Comparison of ENCODE assay signal across 2 cellular contexts in the genomic region with DNA sequence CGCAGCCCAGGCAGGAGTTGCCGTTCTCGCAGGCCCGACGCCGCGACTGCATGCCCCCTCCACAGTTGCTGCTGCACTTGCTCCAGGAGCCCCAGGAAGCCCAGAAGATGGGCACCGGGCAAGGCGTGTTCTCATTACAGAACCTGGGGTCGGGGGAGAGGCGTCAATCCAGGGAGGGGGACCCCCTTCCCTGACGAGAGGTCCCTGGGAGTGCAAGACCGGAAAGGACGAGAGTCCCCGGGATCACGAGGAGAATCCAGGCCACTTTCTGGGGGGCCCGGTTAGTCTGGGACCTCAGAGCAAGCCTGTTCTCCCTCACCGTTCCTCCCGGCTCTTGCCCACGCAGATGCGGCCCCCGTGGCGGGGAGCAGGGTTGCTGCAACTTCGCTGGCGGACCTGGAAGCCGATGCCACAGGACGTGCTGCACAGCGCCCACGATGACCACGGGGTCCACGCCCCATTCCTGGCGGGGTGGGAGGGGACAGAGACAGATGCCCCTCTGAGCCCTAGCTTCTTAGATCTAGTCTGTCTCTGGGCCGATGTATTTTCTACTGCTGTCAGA.
TF ChIP-seq lines count a peak whose summit lies in the region.

No MANE protein-coding gene starts in this region.

TF ChIP-seq in SK-N-SH, 30 proteins besides CTCF, POLR2A, EP300 and RAD21 (continued from another document):
- TF ChIP-seq NRF1 (IDR thresholded peaks at IDR 0.05; ENCODE audit: low read depth, low read length) (no peak), JUND (IDR thresholded peaks at IDR 0.05) (no peak), MXI1 (IDR thresholded peaks at IDR 0.05; ENCODE audit: low read depth, low read length) (no peak), FOXJ3 (CRISPR knock-in tag; IDR thresholded peaks at IDR 0.05) (no peak), GATA2 (CRISPR knock-in tag; IDR thresholded peaks at IDR 0.05) (no peak)
- TF ChIP-seq, protein P1, sequence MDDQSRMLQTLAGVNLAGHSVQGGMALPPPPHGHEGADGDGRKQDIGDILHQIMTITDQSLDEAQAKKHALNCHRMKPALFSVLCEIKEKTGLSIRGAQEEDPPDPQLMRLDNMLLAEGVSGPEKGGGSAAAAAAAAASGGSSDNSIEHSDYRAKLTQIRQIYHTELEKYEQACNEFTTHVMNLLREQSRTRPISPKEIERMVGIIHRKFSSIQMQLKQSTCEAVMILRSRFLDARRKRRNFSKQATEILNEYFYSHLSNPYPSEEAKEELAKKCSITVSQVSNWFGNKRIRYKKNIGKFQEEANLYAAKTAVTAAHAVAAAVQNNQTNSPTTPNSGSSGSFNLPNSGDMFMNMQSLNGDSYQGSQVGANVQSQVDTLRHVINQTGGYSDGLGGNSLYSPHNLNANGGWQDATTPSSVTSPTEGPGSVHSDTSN (IDR thresholded peaks at IDR 0.05) = no peak
- TF ChIP-seq, protein P2, sequence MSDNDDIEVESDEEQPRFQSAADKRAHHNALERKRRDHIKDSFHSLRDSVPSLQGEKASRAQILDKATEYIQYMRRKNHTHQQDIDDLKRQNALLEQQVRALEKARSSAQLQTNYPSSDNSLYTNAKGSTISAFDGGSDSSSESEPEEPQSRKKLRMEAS (IDR thresholded peaks at IDR 0.05; ENCODE audit: low read depth) = no peak
- TF ChIP-seq, protein P3, sequence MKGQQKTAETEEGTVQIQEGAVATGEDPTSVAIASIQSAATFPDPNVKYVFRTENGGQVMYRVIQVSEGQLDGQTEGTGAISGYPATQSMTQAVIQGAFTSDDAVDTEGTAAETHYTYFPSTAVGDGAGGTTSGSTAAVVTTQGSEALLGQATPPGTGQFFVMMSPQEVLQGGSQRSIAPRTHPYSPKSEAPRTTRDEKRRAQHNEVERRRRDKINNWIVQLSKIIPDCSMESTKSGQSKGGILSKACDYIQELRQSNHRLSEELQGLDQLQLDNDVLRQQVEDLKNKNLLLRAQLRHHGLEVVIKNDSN (IDR thresholded peaks at IDR 0.05; ENCODE audit: borderline replicate concordance, low read depth) = no peak
- TF ChIP-seq, protein P4, sequence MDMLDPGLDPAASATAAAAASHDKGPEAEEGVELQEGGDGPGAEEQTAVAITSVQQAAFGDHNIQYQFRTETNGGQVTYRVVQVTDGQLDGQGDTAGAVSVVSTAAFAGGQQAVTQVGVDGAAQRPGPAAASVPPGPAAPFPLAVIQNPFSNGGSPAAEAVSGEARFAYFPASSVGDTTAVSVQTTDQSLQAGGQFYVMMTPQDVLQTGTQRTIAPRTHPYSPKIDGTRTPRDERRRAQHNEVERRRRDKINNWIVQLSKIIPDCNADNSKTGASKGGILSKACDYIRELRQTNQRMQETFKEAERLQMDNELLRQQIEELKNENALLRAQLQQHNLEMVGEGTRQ (IDR thresholded peaks at IDR 0.05; ENCODE audit: borderline replicate concordance, low read depth, low read length) = no peak

TF ChIP-seq in SK-N-SH treated with all-trans-retinoic acid at 6 μM for 48 hours, 23 proteins besides CTCF, POLR2A, EP300 and RAD21:
- TF ChIP-seq, protein P5, sequence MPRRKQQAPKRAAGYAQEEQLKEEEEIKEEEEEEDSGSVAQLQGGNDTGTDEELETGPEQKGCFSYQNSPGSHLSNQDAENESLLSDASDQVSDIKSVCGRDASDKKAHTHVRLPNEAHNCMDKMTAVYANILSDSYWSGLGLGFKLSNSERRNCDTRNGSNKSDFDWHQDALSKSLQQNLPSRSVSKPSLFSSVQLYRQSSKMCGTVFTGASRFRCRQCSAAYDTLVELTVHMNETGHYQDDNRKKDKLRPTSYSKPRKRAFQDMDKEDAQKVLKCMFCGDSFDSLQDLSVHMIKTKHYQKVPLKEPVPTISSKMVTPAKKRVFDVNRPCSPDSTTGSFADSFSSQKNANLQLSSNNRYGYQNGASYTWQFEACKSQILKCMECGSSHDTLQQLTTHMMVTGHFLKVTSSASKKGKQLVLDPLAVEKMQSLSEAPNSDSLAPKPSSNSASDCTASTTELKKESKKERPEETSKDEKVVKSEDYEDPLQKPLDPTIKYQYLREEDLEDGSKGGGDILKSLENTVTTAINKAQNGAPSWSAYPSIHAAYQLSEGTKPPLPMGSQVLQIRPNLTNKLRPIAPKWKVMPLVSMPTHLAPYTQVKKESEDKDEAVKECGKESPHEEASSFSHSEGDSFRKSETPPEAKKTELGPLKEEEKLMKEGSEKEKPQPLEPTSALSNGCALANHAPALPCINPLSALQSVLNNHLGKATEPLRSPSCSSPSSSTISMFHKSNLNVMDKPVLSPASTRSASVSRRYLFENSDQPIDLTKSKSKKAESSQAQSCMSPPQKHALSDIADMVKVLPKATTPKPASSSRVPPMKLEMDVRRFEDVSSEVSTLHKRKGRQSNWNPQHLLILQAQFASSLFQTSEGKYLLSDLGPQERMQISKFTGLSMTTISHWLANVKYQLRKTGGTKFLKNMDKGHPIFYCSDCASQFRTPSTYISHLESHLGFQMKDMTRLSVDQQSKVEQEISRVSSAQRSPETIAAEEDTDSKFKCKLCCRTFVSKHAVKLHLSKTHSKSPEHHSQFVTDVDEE (CRISPR knock-in tag; IDR thresholded peaks at IDR 0.05) = no peak
- TF ChIP-seq TCF4 (CRISPR knock-in tag; IDR thresholded peaks at IDR 0.05; ENCODE audit: borderline replicate concordance) (no peak), ZFP3 (CRISPR knock-in tag; IDR thresholded peaks at IDR 0.05) (no peak), RARB (CRISPR knock-in tag; IDR thresholded peaks at IDR 0.05) (no peak), CSDC2 (CRISPR knock-in tag; IDR thresholded peaks at IDR 0.05) (no peak), OSR1 (CRISPR knock-in tag; IDR thresholded peaks at IDR 0.05) (no peak), ESRRG (CRISPR knock-in tag; IDR thresholded peaks at IDR 0.05) (no peak), BACH2 (CRISPR knock-in tag; IDR thresholded peaks at IDR 0.05; ENCODE audit: borderline replicate concordance) (no peak), ZNF70 (CRISPR knock-in tag; IDR thresholded peaks at IDR 0.05) (no peak), ZFP30 (CRISPR knock-in tag; IDR thresholded peaks at IDR 0.05) (no peak), PPARA (CRISPR knock-in tag; IDR thresholded peaks at IDR 0.05; ENCODE audit: borderline replicate concordance) (no peak), GLIS3 (CRISPR knock-in tag; IDR thresholded peaks at IDR 0.05) (no peak), ZNF565 (CRISPR knock-in tag; conservative IDR thresholded peaks at IDR 0.05; ENCODE audit: low read depth) (no peak)
- TF ChIP-seq, protein P6, sequence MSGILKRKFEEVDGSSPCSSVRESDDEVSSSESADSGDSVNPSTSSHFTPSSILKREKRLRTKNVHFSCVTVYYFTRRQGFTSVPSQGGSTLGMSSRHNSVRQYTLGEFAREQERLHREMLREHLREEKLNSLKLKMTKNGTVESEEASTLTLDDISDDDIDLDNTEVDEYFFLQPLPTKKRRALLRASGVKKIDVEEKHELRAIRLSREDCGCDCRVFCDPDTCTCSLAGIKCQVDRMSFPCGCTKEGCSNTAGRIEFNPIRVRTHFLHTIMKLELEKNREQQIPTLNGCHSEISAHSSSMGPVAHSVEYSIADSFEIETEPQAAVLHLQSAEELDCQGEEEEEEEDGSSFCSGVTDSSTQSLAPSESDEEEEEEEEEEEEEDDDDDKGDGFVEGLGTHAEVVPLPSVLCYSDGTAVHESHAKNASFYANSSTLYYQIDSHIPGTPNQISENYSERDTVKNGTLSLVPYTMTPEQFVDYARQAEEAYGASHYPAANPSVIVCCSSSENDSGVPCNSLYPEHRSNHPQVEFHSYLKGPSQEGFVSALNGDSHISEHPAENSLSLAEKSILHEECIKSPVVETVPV (CRISPR knock-in tag; IDR thresholded peaks at IDR 0.05) = no peak
- TF ChIP-seq, protein P7, sequence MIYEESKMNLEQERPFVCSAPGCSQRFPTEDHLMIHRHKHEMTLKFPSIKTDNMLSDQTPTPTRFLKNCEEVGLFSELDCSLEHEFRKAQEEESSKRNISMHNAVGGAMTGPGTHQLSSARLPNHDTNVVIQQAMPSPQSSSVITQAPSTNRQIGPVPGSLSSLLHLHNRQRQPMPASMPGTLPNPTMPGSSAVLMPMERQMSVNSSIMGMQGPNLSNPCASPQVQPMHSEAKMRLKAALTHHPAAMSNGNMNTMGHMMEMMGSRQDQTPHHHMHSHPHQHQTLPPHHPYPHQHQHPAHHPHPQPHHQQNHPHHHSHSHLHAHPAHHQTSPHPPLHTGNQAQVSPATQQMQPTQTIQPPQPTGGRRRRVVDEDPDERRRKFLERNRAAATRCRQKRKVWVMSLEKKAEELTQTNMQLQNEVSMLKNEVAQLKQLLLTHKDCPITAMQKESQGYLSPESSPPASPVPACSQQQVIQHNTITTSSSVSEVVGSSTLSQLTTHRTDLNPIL (CRISPR knock-in tag; IDR thresholded peaks at IDR 0.05; ENCODE audit: low read depth) = no peak
- TF ChIP-seq, protein P8, sequence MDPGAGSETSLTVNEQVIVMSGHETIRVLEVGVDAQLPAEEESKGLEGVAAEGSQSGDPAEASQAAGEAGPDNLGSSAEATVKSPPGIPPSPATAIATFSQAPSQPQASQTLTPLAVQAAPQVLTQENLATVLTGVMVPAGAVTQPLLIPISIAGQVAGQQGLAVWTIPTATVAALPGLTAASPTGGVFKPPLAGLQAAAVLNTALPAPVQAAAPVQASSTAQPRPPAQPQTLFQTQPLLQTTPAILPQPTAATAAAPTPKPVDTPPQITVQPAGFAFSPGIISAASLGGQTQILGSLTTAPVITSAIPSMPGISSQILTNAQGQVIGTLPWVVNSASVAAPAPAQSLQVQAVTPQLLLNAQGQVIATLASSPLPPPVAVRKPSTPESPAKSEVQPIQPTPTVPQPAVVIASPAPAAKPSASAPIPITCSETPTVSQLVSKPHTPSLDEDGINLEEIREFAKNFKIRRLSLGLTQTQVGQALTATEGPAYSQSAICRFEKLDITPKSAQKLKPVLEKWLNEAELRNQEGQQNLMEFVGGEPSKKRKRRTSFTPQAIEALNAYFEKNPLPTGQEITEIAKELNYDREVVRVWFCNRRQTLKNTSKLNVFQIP (CRISPR knock-in tag; IDR thresholded peaks at IDR 0.05; ENCODE audit: borderline replicate concordance, low read depth) = no peak
- TF ChIP-seq, protein P9, sequence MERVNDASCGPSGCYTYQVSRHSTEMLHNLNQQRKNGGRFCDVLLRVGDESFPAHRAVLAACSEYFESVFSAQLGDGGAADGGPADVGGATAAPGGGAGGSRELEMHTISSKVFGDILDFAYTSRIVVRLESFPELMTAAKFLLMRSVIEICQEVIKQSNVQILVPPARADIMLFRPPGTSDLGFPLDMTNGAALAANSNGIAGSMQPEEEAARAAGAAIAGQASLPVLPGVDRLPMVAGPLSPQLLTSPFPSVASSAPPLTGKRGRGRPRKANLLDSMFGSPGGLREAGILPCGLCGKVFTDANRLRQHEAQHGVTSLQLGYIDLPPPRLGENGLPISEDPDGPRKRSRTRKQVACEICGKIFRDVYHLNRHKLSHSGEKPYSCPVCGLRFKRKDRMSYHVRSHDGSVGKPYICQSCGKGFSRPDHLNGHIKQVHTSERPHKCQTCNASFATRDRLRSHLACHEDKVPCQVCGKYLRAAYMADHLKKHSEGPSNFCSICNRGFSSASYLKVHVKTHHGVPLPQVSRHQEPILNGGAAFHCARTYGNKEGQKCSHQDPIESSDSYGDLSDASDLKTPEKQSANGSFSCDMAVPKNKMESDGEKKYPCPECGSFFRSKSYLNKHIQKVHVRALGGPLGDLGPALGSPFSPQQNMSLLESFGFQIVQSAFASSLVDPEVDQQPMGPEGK (CRISPR knock-in tag; IDR thresholded peaks at IDR 0.05; ENCODE audit: borderline replicate concordance) = no peak
TF ChIP-seq in SK-N-SH treated with all-trans-retinoic acid at 6 μM for 48 hours: peak in this region for 0.
